In the genomic region with DNA sequence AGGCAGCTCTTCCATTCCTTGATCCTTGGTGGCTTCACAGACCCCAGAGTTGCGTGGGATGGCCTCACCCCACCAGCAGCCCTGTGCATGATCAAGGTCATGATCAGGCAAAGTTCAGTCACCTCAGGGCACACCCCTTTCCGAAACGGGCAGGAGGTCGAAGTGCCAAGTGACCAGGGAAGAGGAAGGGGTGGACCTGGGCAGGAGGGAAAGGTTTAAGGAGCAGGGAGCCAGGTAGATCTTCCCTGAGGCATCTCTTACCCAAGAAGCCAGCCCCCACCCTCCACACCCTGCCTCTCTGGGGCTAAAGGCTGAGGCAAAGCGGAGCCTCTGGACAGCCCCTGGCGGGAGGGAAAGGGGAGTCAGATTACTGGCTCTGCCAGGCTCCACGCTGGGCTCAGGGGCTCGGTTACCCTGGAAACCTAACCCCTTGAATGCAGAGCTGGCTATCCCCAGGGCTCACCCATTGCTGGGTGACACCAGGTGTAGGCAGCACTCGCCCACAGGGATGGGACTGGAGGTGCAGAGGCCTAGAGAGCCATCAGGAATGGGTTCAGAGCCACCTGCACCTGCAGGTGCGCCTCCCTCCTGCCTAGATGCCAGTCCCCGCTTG, we compare ENCODE assay signal across 12 cellular contexts. TPM values are rescaled to one million over a fixed set of nuclear protein-coding genes. Genes with fewer than 3 reads are reported as not detected.
DNase-seq lines count a peak whose midpoint lies in the region; ATAC-seq and TF ChIP-seq lines count a peak whose summit lies in the region.
"Had no signal": no experiment of that assay in that cellular context is flagged by ENCODE, and none has a peak within 500 bp of the region (broad histone marks: within the 10 kb centered on the region; RNA-seq: fewer than 3 reads in every experiment).

No MANE protein-coding gene starts in this region.

- no peaks in the 10 kb centered on the region for H3K9me3 ChIP-seq in naive thymus-derived CD4-positive, alpha-beta T cell (ENCODE audit: control insufficient read depth in 2 of 3, low read length in 3 of 3)
- H3K9me3 ChIP-seq in upper lobe of right lung (no peaks in the 10 kb centered on the region), prostate gland (no peaks in the 10 kb centered on the region)
- H3K9me3 ChIP-seq: thoracic aorta had no signal

- H3K27ac Mint-ChIP-seq in naive thymus-derived CD4-positive, alpha-beta T cell = peak overlapping the region in 8 of 9 donors; percentile 14 to 88 (median 54)

- peak overlapping the region in 5 of 10 donors; percentile 10 to 87 (median 76) for H3K4me3 Mint-ChIP-seq in naive thymus-derived CD4-positive, alpha-beta T cell

- H3K27ac ChIP-seq in VCaP (peak overlapping the region; percentile 100), upper lobe of right lung (no peak overlapping the region), prostate gland (no peak overlapping the region)
- H3K27ac ChIP-seq in naive thymus-derived CD4-positive, alpha-beta T cell (ENCODE audit: low read depth, low read length) = peak overlapping the region; percentile 47
- H3K27ac ChIP-seq: thoracic aorta had no signal

- H3K9me3 Mint-ChIP-seq in naive thymus-derived CD4-positive, alpha-beta T cell = no peaks in the 10 kb centered on the region

- CTCF ChIA-PET in naive thymus-derived CD4-positive, alpha-beta T cell (lab: Charles Lee) = interaction anchor here (0.6 to 2.2 kb wide), 8 partner anchors 17 to 285 kb away, joined by 3 to 10 read pairs (median 5); a partner anchor contains a TSS

- peaks cover 0 to 7% (median 3%) of the 10 kb centered on the region in 5 donors for H3K36me3 Mint-ChIP-seq in naive thymus-derived CD4-positive, alpha-beta T cell

- H3K4me1 Mint-ChIP-seq in naive thymus-derived CD4-positive, alpha-beta T cell = peaks cover 30 to 38% (median 33%) of the 10 kb centered on the region in 7 donors

- no peak for TF ChIP-seq CTCF in VCaP (conservative IDR thresholded peaks at IDR 0.05)
- no peak for TF ChIP-seq CTCF in upper lobe of right lung (IDR thresholded peaks at IDR 0.05)
- no peak for TF ChIP-seq CTCF in prostate gland (IDR thresholded peaks at IDR 0.05)

- no peak overlapping the region for H3K4me3 ChIP-seq in naive thymus-derived CD4-positive, alpha-beta T cell (ENCODE audit: low read length)
- H3K4me3 ChIP-seq in upper lobe of right lung (no peak overlapping the region), prostate gland (no peak overlapping the region)
- H3K4me3 ChIP-seq: lung, thoracic aorta had no signal

- H3K36me3 ChIP-seq in naive thymus-derived CD4-positive, alpha-beta T cell (ENCODE audit: control insufficient read depth in 2 of 3, insufficient read depth in 3 of 3, low read length in 3 of 3) = peaks cover 0 to 23% (median 0%) of the 10 kb centered on the region in 3 experiments
- H3K36me3 ChIP-seq in upper lobe of right lung = peaks cover 33% of the 10 kb centered on the region
- peaks cover 12 to 22% of the 10 kb centered on the region in 2 donors for H3K36me3 ChIP-seq in prostate gland

- no peak for TF ChIP-seq POLR2A in prostate gland (IDR thresholded peaks at IDR 0.05)
- no peak for TF ChIP-seq POLR2A in GM18505 (IDR thresholded peaks at IDR 0.05; ENCODE audit: borderline replicate concordance, extremely low read depth, insufficient read depth, insufficient read length)

- H3K4me1 ChIP-seq in naive thymus-derived CD4-positive, alpha-beta T cell (ENCODE audit: control insufficient read depth in 2 of 2, insufficient read depth in 2 of 2, low read length in 2 of 2) = peaks cover 19 to 26% of the 10 kb centered on the region in 2 donors
- H3K4me1 ChIP-seq in upper lobe of right lung (peaks cover 32% of the 10 kb centered on the region), prostate gland (replicated peaks) (peaks cover 12% of the 10 kb centered on the region)

- DNase-seq in DMS79 treated with DMSO at 0.1 percent for 48 hours (lab: John Stamatoyannopoulos, UW) (peak; percentile 80), NCI-H1092 treated with DMSO at 0.1 percent for 48 hours (lab: John Stamatoyannopoulos, UW) (peak; percentile 53), upper lobe of right lung (no peak), prostate gland (ENCODE audit: low spot score) (no peak)
- DNase-seq in naive thymus-derived CD4-positive, alpha-beta T cell = no peak
- DNase-seq: activated effector memory CD4-positive, alpha-beta T cell treated with Interleukin-2 at 50 U/mL for 16 hours had no signal

- no peak for ATAC-seq in naive thymus-derived CD4-positive, alpha-beta T cell
- ATAC-seq in upper lobe of right lung (no peak), HG03196 (IDR thresholded peaks at IDR 0.05; ENCODE audit: unreplicated experiment) (no peak), GM18505 (IDR thresholded peaks at IDR 0.05; ENCODE audit: unreplicated experiment) (no peak)

- POLR2A ChIA-PET in naive thymus-derived CD4-positive, alpha-beta T cell (lab: Charles Lee) = interaction anchor here (0.6 to 7.9 kb wide), 9 partner anchors 8 to 251 kb away, joined by 3 to 136 read pairs (median 4); a partner anchor contains a TSS

- WGBS in prostate gland = 73% methylated on average over 11 of the region's 11 CpGs

- intact Hi-C loops in naive thymus-derived CD4-positive, alpha-beta T cell (cut with micrococcal nuclease) = loop anchor here (1.0 to 5.0 kb wide), 7 partner anchors 17 to 287 kb away; a partner anchor contains a TSS
- intact Hi-C loops in upper lobe of right lung (cut with DNase I) (no loop called here), prostate gland (cut with DNase I) (loop anchor here (5.0 kb wide), 1 partner anchor 104 kb away; a partner anchor contains a TSS)

- no peaks in the 10 kb centered on the region for H3K27me3 Mint-ChIP-seq in naive thymus-derived CD4-positive, alpha-beta T cell

- H3K27me3 ChIP-seq in naive thymus-derived CD4-positive, alpha-beta T cell (ENCODE audit: control insufficient read depth in 2 of 2, insufficient read depth in 2 of 2, low read length in 2 of 2) = no peaks in the 10 kb centered on the region
- H3K27me3 ChIP-seq in upper lobe of right lung (no peaks in the 10 kb centered on the region), prostate gland (replicated peaks; ENCODE audit: insufficient read depth) (no peaks in the 10 kb centered on the region)

RNA-seq across cellular contexts. Expression of a gene that starts 3.6 kb away (rescaled TPM):
- total RNA-seq in naive thymus-derived CD4-positive, alpha-beta T cell = 100 to 1,000 TPM in 4 of 5 experiments, 10 to 100 TPM in 1; 98.3 to 143 (median 118) TPM
- polyA plus RNA-seq in naive thymus-derived CD4-positive, alpha-beta T cell = 10 to 100 TPM; 12.3 to 19.0 TPM
- 118 TPM for total RNA-seq in upper lobe of right lung
- 100 to 1,000 TPM in 1 of 2 donors, 10 to 100 TPM in 1; 82.7 to 142 TPM for total RNA-seq in prostate gland

RNA-seq across cellular contexts. Expression of a gene that starts 9.3 kb away (rescaled TPM):
- total RNA-seq in naive thymus-derived CD4-positive, alpha-beta T cell = 1 to 10 TPM; 2.0 to 8.1 (median 6.0) TPM
- polyA plus RNA-seq in naive thymus-derived CD4-positive, alpha-beta T cell = 1 to 10 TPM in 1 of 2 donors, under 1 TPM in 1; 0.97 to 1.2 TPM
- 22.6 TPM for total RNA-seq in upper lobe of right lung
- total RNA-seq in prostate gland = 1 to 10 TPM; 7.8 to 8.2 TPM
- total RNA-seq: M059J had no signal

RNA-seq across cellular contexts. Expression of a gene that starts 17.6 kb away (rescaled TPM):
- 100 to 1,000 TPM; 173 to 309 (median 233) TPM for total RNA-seq in naive thymus-derived CD4-positive, alpha-beta T cell
- polyA plus RNA-seq in naive thymus-derived CD4-positive, alpha-beta T cell = 100 to 1,000 TPM; 129 to 178 TPM
- total RNA-seq in upper lobe of right lung (501 TPM), prostate gland (100 to 1,000 TPM; 377 to 527 TPM)

RNA-seq across cellular contexts. Expression of a gene that starts 55.6 kb away (rescaled TPM):
- 100 to 1,000 TPM in 2 of 5 experiments, 10 to 100 TPM in 3; 27.9 to 133 (median 43.3) TPM for total RNA-seq in naive thymus-derived CD4-positive, alpha-beta T cell
- 10 to 100 TPM; 19.4 to 23.8 TPM for polyA plus RNA-seq in naive thymus-derived CD4-positive, alpha-beta T cell
- total RNA-seq in upper lobe of right lung (25.4 TPM), prostate gland (10 to 100 TPM; 30.0 to 55.2 TPM)

Comparison
In these comparisons a context has a peak if more than half of its experiments do, and no peak if none do; other contexts are left out.
1. DNase-seq: peak in DMS79 treated with DMSO at 0.1 percent for 48 hours (single experiment) and NCI-H1092 treated with DMSO at 0.1 percent for 48 hours (single experiment); none in naive thymus-derived CD4-positive, alpha-beta T cell (0 of 9), upper lobe of right lung (single experiment) and prostate gland (single experiment).
2. H3K27ac ChIP-seq: peak in VCaP (single experiment) and naive thymus-derived CD4-positive, alpha-beta T cell (single experiment); none in upper lobe of right lung (single experiment) and prostate gland (0 of 2).